Comparison of ENCODE assay signal across 21 cellular contexts in the genomic region with DNA sequence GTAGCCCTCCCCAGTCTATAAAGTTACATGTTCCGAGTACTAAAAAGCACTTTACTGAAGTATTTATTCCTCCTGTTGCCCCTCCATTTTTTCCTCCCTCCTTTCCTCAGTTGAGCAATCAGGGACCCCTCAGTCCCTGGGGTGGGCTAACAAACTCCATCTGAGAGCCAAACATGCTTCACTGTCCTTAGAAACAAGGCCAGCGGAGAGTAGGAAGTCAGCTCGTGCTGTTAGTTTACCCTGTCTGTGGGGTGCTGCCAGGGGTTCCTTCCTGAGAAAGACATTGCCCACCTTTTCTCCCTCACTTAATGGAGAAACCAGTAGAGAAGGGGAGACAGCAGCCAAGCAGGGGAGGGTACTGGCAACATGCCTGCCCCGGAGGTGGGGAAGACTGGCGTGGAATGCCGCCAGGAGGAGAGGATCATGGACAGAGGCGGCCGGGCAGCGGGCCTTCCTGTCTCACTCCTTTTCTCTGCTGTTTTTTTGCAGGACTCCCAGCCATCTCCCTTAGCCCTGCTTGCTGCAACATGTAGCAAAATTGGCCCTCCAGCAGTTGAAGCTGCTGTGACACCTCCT. TPM values are rescaled to one million over a fixed set of nuclear protein-coding genes. Genes with fewer than 3 reads are reported as not detected.
DNase-seq lines count a peak whose midpoint lies in the region; ATAC-seq and TF ChIP-seq lines count a peak whose summit lies in the region.
"Had no signal": no experiment of that assay in that cellular context is flagged by ENCODE, and none has a peak within 500 bp of the region (broad histone marks: within the 10 kb centered on the region; RNA-seq: fewer than 3 reads in every experiment).

No MANE protein-coding gene starts in this region.

- no TSS peak for BruUV-seq in MCF 10A (replicated peaks; lab: Mats Ljungman, UMichigan)

- WGBS in heart right ventricle, 2 donors: 46 to 51% methylated on average over 9 of the region's 9 CpGs
- 44 to 67% (median 55%) methylated on average over 9 of the region's 9 CpGs for WGBS in psoas muscle, 3 donors

- H3K9me2 ChIP-seq in MM.1S (replicated peaks; ENCODE audit: insufficient read depth, low read length): no peaks in the 10 kb centered on the region

- H3K4me1 ChIP-seq in CD8-positive, alpha-beta T cell (ENCODE audit: insufficient read depth, low read length): no peaks in the 10 kb centered on the region
- H3K4me1 ChIP-seq in heart right ventricle (peaks cover 8 to 41% (median 24%) of the 10 kb centered on the region in 9 donors), psoas muscle (peaks cover 27% of the 10 kb centered on the region), MM.1S (ENCODE audit: low read length) (no peaks in the 10 kb centered on the region)
- H3K4me1 ChIP-seq: suprapubic skin had no signal

- H3K79me2 ChIP-seq in MM.1S (ENCODE audit: low read length): peaks cover 3% of the 10 kb centered on the region; the same call in 1 of the 2 replicates

- H3K9ac ChIP-seq in MM.1S (ENCODE audit: low read length): no peak overlapping the region

- H3K27ac ChIP-seq in CD8-positive, alpha-beta T cell (ENCODE audit: low read depth, low read length): no peak overlapping the region
- H3K27ac ChIP-seq in heart right ventricle (peak overlapping the region in 9 of 10 donors; percentile 23 to 83 (median 55)), psoas muscle (peak overlapping the region; percentile 84), MM.1S (ENCODE audit: low read length) (no peak overlapping the region)
- H3K27ac ChIP-seq: cardiac muscle cell, suprapubic skin had no signal

- H3K4me1 Mint-ChIP-seq in CD8-positive, alpha-beta T cell (ENCODE audit: low read depth): peaks cover 11% of the 10 kb centered on the region
- peaks cover 7% of the 10 kb centered on the region for H3K4me1 Mint-ChIP-seq in MCF 10A (ENCODE audit: insufficient read depth, unreplicated experiment)

- H3K27me3 Mint-ChIP-seq in CD8-positive, alpha-beta T cell (ENCODE audit: low read depth): no peaks in the 10 kb centered on the region
- H3K27me3 Mint-ChIP-seq in MCF 10A (ENCODE audit: insufficient read depth, unreplicated experiment): no peaks in the 10 kb centered on the region

- CTCF ChIA-PET in CD8-positive, alpha-beta T cell (lab: Charles Lee): no interaction called here
- CTCF ChIA-PET in MCF 10A (lab: Yijun Ruan, JAX): interaction anchor here (0.7 to 1.8 kb wide), 3 partner anchors 31 to 223 kb away, joined by 3 to 4 read pairs (median 3); no protein-coding TSS in a partner anchor

- no peak overlapping the region for H3K4me3 ChIP-seq in CD8-positive, alpha-beta T cell (ENCODE audit: low read depth, low read length)
- H3K4me3 ChIP-seq in heart right ventricle (no peak overlapping the region), psoas muscle (no peak overlapping the region), MM.1S (ENCODE audit: low read length) (no peak overlapping the region)
- H3K4me3 ChIP-seq: cardiac muscle cell, suprapubic skin had no signal

- H3K4me3 Mint-ChIP-seq in CD8-positive, alpha-beta T cell: no peak overlapping the region
- H3K4me3 Mint-ChIP-seq in MCF 10A (ENCODE audit: unreplicated experiment): no peak overlapping the region
- H3K4me3 Mint-ChIP-seq: activated T-helper 1 cell treated with anti-CD3 and anti-CD28 coated beads, Interleukin-12 subunit alpha, Interleukin-12 subunit beta, Interleukin-2, Interleukin-4 antibody, amounts not matched to agents 30 ng/mL and 10 ng/mL and 1 ng/mL, durations not matched to agents 14 hours and 24 hours and 36 hours; immature natural killer cell; natural killer cell had no signal

- peaks cover 46% of the 10 kb centered on the region for H3K36me3 Mint-ChIP-seq in CD8-positive, alpha-beta T cell
- H3K36me3 Mint-ChIP-seq in MCF 10A (ENCODE audit: insufficient read depth, unreplicated experiment): peaks cover 48% of the 10 kb centered on the region

- no peaks in the 10 kb centered on the region for H3K9me3 ChIP-seq in CD8-positive, alpha-beta T cell (ENCODE audit: low read length)
- H3K9me3 ChIP-seq in heart right ventricle (no peaks in the 10 kb centered on the region), psoas muscle (no peaks in the 10 kb centered on the region), MM.1S (replicated peaks; ENCODE audit: insufficient read depth, low read length) (no peaks in the 10 kb centered on the region)
- H3K9me3 ChIP-seq: suprapubic skin had no signal

- ATAC-seq in CD8-positive, alpha-beta T cell: no peak
- ATAC-seq in heart right ventricle (peak in 7 of 8 donors; percentile 33 to 79 (median 65)), psoas muscle (peak in 1 of 4 donors; percentile 28), HG03175 (IDR thresholded peaks at IDR 0.05; ENCODE audit: unreplicated experiment) (no peak)
- ATAC-seq: natural killer cell had no signal

- H3F3A ChIP-seq in MM.1S (ENCODE audit: insufficient read depth, low read length): 0 out of 2 replicates have a peak, but pooled peaks cover 3% of the 10 kb centered on the region

- H2AFZ ChIP-seq in MM.1S (ENCODE audit: low read length): no peak overlapping the region

- no peaks in the 10 kb centered on the region; the same call in 1 of the 2 replicates for H4K20me1 ChIP-seq in MM.1S (ENCODE audit: insufficient read depth, low read length)

- no peaks in the 10 kb centered on the region for H3K27me3 ChIP-seq in CD8-positive, alpha-beta T cell (ENCODE audit: insufficient read depth, low read length)
- no peaks in the 10 kb centered on the region for H3K27me3 ChIP-seq in heart right ventricle
- H3K27me3 ChIP-seq in psoas muscle (ENCODE audit: insufficient read depth in 3 of 3, low read length in 2 of 3): no peaks in the 10 kb centered on the region
- H3K27me3 ChIP-seq in MM.1S (replicated peaks; ENCODE audit: insufficient read depth, low read length): no peaks in the 10 kb centered on the region
- H3K27me3 ChIP-seq: cardiac muscle cell, suprapubic skin had no signal

- intact Hi-C loops in CD8-positive, alpha-beta T cell (cut with DNase I, micrococcal nuclease): no loop called here
- intact Hi-C loops in MCF 10A (cut with micrococcal nuclease): no loop called here
- intact Hi-C loops in heart right ventricle (cut with DNase I): no loop called here
- intact Hi-C loops in psoas muscle (cut with DNase I): no loop called here

- POLR2A ChIA-PET in CD8-positive, alpha-beta T cell (lab: Charles Lee): no interaction called here
- POLR2A ChIA-PET in MCF 10A (lab: Yijun Ruan, JAX): interaction anchor here (0.9 kb wide), 1 partner anchor 57 kb away, joined by 3 read pairs; no protein-coding TSS in a partner anchor

- H3K36me3 ChIP-seq in CD8-positive, alpha-beta T cell (ENCODE audit: insufficient read depth, low read length): peaks cover 13% of the 10 kb centered on the region
- H3K36me3 ChIP-seq in heart right ventricle (peaks cover 0 to 50% (median 3%) of the 10 kb centered on the region in 9 donors), psoas muscle (ENCODE audit: insufficient read depth in 1 of 2, low read depth in 1 of 2) (peaks cover 0 to 36% of the 10 kb centered on the region in 2 donors), MM.1S (replicated peaks; ENCODE audit: insufficient read depth, low read length) (no peaks in the 10 kb centered on the region)

- no peak for DNase-seq in CD8-positive, alpha-beta T cell
- DNase-seq in MCF 10A (ENCODE audit: unreplicated experiment): no peak
- DNase-seq in heart right ventricle: peak; percentile 42 to 69
- DNase-seq in psoas muscle: peak; percentile 41 to 73
- DNase-seq in NCI-H1048 (lab: John Stamatoyannopoulos, UW): no peak
- DNase-seq in GM19240 (ENCODE audit: insufficient read length, low spot score): no peak
- no peak for DNase-seq in MM.1S
- DNase-seq: ACHN; effector CD8-positive, alpha-beta T cell; immature natural killer cell; natural killer cell; NCI-H2029; NCI-H446 had no signal

- H3K27ac Mint-ChIP-seq in CD8-positive, alpha-beta T cell: peak overlapping the region; percentile 27
- H3K27ac Mint-ChIP-seq in MCF 10A (ENCODE audit: low read depth, unreplicated experiment): peak overlapping the region; percentile 19
- H3K27ac Mint-ChIP-seq: activated T-helper 1 cell treated with anti-CD3 and anti-CD28 coated beads, Interleukin-12 subunit alpha, Interleukin-12 subunit beta, Interleukin-2, Interleukin-4 antibody, amounts not matched to agents 30 ng/mL and 10 ng/mL and 1 ng/mL, durations not matched to agents 14 hours and 24 hours and 36 hours; immature natural killer cell had no signal

- no peaks in the 10 kb centered on the region for H3K9me3 Mint-ChIP-seq in CD8-positive, alpha-beta T cell
- H3K9me3 Mint-ChIP-seq in MCF 10A (ENCODE audit: unreplicated experiment): no peaks in the 10 kb centered on the region
- H3K9me3 Mint-ChIP-seq: activated T-helper 1 cell treated with anti-CD3 and anti-CD28 coated beads, Interleukin-12 subunit alpha, Interleukin-12 subunit beta, Interleukin-2, Interleukin-4 antibody, amounts not matched to agents 30 ng/mL and 10 ng/mL and 1 ng/mL, durations not matched to agents 14 hours and 24 hours and 36 hours; immature natural killer cell; natural killer cell had no signal

- no peak overlapping the region for H3K4me2 ChIP-seq in MM.1S (ENCODE audit: low read depth, low read length)

- no peak for TF ChIP-seq CTCF in CD8-positive, alpha-beta T cell (IDR thresholded peaks at IDR 0.05)
- TF ChIP-seq CTCF in MCF 10A (IDR thresholded peaks at IDR 0.05; ENCODE audit: unreplicated experiment): no peak
- TF ChIP-seq CTCF in heart right ventricle (IDR thresholded peaks at IDR 0.05): no peak
- no peak for TF ChIP-seq CTCF in psoas muscle (IDR thresholded peaks at IDR 0.05)
- no peak for TF ChIP-seq CTCF in MM.1S (IDR thresholded peaks at IDR 0.05; ENCODE audit: low read length)

RNA-seq across cellular contexts. Expression of a gene that starts 19.7 kb away (rescaled TPM):
- total RNA-seq in CD8-positive, alpha-beta T cell: 10 to 100 TPM; 24.5 to 26.0 TPM
- total RNA-seq in MCF 10A (2022): 11.9 and 15.1 TPM in 2 replicates
- total RNA-seq in heart right ventricle: 10 to 100 TPM; 13.0 to 18.3 (median 15.9) TPM
- polyA plus RNA-seq in heart right ventricle: 1 to 10 TPM; 4.3 to 8.0 TPM
- 10 to 100 TPM; 10.8 to 16.1 (median 12.8) TPM for total RNA-seq in psoas muscle
- 10 to 100 TPM in 1 of 3 donors, 1 to 10 TPM in 2; 6.2 to 10.2 (median 7.2) TPM for polyA plus RNA-seq in psoas muscle

RNA-seq across cellular contexts. Expression of a gene that starts 25.6 kb away (rescaled TPM):
- total RNA-seq in CD8-positive, alpha-beta T cell: 1 to 10 TPM; 5.7 to 5.8 TPM
- total RNA-seq in MCF 10A (2022) (56.8 and 58.4 TPM in 2 replicates), heart right ventricle (10 to 100 TPM; 22.8 to 37.0 (median 31.5) TPM), psoas muscle (10 to 100 TPM; 28.2 to 42.3 (median 33.8) TPM)
- polyA plus RNA-seq in heart right ventricle (10 to 100 TPM in 1 of 2 donors, 1 to 10 TPM in 1; 9.5 to 10.9 TPM), psoas muscle (10 to 100 TPM; 12.0 to 30.0 (median 12.8) TPM)

RNA-seq across cellular contexts. Expression of a gene that starts 41.9 kb away (rescaled TPM):
- not detected for total RNA-seq in CD8-positive, alpha-beta T cell
- not detected in 2 replicates for total RNA-seq in MCF 10A (2022)
- not detected for total RNA-seq in heart right ventricle
- polyA plus RNA-seq in heart right ventricle: not detected
- not detected for total RNA-seq in psoas muscle
- polyA plus RNA-seq in psoas muscle: under 1 TPM in 2 of 3 donors, not detected in 1; 0.04 to 0.17 TPM
- total RNA-seq: activated CD8-positive, alpha-beta memory T cell treated with anti-CD3 and anti-CD28 coated beads for 36 hours; activated T-helper 1 cell treated with anti-CD3 and anti-CD28 coated beads, Interleukin-12 subunit alpha, Interleukin-12 subunit beta, Interleukin-2, Interleukin-4 antibody, amounts not matched to agents 30 ng/mL and 10 ng/mL and 1 ng/mL, durations not matched to agents 14 hours and 24 hours and 36 hours; cardiac muscle cell; fibroblast of lung; lung microvascular endothelial cell; natural killer cell; RPMI7951 had no signal
- polyA plus RNA-seq: cardiac muscle cell, fibroblast of lung had no signal

RNA-seq across cellular contexts. Expression of a gene that starts 55.2 kb away (rescaled TPM):
- 100 to 1,000 TPM; 220 to 231 TPM for total RNA-seq in CD8-positive, alpha-beta T cell
- 132 and 149 TPM in 2 replicates for total RNA-seq in MCF 10A (2022)
- 10 to 100 TPM; 44.0 to 71.2 (median 62.3) TPM for total RNA-seq in heart right ventricle
- polyA plus RNA-seq in heart right ventricle: 100 to 1,000 TPM in 1 of 2 donors, 10 to 100 TPM in 1; 69.9 to 143 TPM
- total RNA-seq in psoas muscle: 10 to 100 TPM; 21.0 to 44.1 (median 34.5) TPM
- polyA plus RNA-seq in psoas muscle: 10 to 100 TPM; 25.4 to 29.9 (median 25.6) TPM

Comparison
In these comparisons a context has a peak if more than half of its experiments do, and no peak if none do; other contexts are left out.
1. ATAC-seq: peak in heart right ventricle (7 of 8); none in CD8-positive, alpha-beta T cell (single experiment) and HG03175 (single experiment).
2. DNase-seq: peak in heart right ventricle (2 of 2) and psoas muscle (2 of 2); none in CD8-positive, alpha-beta T cell (0 of 7), MCF 10A (single experiment), NCI-H1048 (single experiment), GM19240 (single experiment) and MM.1S (single experiment).
3. H3K27ac ChIP-seq: peak in heart right ventricle (9 of 10) and psoas muscle (single experiment); none in CD8-positive, alpha-beta T cell (single experiment) and MM.1S (single experiment).